In the genomic region with DNA sequence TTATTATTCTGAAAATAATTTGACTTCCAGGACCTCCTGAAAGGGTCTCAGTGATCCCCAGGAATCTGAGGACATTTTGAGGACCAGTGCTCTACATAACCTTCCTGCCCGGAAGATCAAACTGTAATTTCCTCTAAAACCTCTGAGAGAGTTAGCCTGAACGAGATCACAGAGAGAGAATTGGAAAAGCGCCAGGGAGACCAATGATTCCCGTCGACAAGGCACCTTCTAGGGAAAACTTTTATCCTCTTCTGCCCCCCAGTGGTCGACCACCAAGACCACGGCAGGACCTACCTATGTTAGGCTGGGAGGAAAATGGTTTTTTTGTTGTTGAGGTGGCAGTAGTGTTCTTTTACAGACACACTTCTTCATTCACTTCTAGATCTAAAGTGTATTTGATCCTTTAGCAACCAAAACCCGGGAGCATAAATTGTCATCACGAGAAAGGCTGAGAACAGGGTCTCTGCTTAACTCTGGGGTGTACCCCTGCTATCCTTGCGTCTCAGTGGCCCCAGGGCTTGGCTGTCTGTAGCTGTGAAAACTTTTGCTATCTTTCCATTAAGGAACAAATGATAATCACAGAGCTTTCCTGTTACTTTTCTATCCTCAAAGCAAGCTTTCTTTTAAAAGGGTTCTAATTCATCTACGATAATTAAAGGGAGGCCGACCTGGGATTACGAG, we compare ENCODE assay signal across 8 cellular contexts.
DNase-seq lines count a peak whose midpoint lies in the region; ATAC-seq, FAIRE-seq and TF ChIP-seq lines count a peak whose summit lies in the region.

No MANE protein-coding gene starts in this region.

- H3K27ac ChIP-seq in HepG2 (ENCODE audit: extremely low read length, insufficient read depth, low read length), result no peak overlapping the region

- CTCF ChIA-PET in GM10248 (lab: Yijun Ruan, JAX), result interaction anchor here (1.2 kb wide), 1 partner anchor 20 kb away, joined by 3 read pairs; no protein-coding TSS in a partner anchor
- CTCF ChIA-PET in HepG2 (lab: Yijun Ruan, JAX; ENCODE audit: low intra/inter-chr PET ratio, low total read pairs), result interaction anchor here (1.4 to 1.8 kb wide), 2 partner anchors 88 to 152 kb away, joined by 3 to 23 read pairs; no protein-coding TSS in a partner anchor

- 0 out of 2 replicates have a peak, but pooled peaks cover 4% of the 10 kb centered on the region for H3K9me3 ChIP-seq in HepG2 (ENCODE audit: low read length)

- H3K36me3 Mint-ChIP-seq in T-helper 2 cell treated with Interferon-gamma antibody and Interleukin-4, amounts not matched to agents 5 μg/mL and 100 μg/mL, for 36 hours (ENCODE audit: low read depth), result no peaks in the 10 kb centered on the region

- no peaks in the 10 kb centered on the region for H3K79me2 ChIP-seq in HepG2 (ENCODE audit: insufficient read depth, low read length)

- no peak for TF ChIP-seq POLR2A in HepG2 (IDR thresholded peaks at IDR 0.05; ENCODE audit: insufficient read depth in 1 of 2, low read depth in 2 of 2, low read length in 2 of 2)

- H3K9me3 Mint-ChIP-seq in T-helper 2 cell treated with Interferon-gamma antibody and Interleukin-4, amounts not matched to agents 5 μg/mL and 100 μg/mL, for 36 hours, result peaks cover 12% of the 10 kb centered on the region

- H3K4me2 ChIP-seq in HepG2 (ENCODE audit: low read depth, low read length), result no peak overlapping the region

- H4K20me1 ChIP-seq in HepG2 (ENCODE audit: insufficient read depth, low read length), result no peaks in the 10 kb centered on the region

- peak; percentile 56 for FAIRE-seq in HepG2 (lab: Jason Lieb, UNC)

- BruUV-seq in HepG2 (replicated peaks; lab: Mats Ljungman, UMichigan), result no TSS peak

- ATAC-seq in HepG2 (peak; percentile 94), HG03565 (IDR thresholded peaks at IDR 0.05; ENCODE audit: unreplicated experiment) (no peak)

- H3K4me3 Mint-ChIP-seq in T-helper 2 cell treated with Interferon-gamma antibody and Interleukin-4, amounts not matched to agents 5 μg/mL and 100 μg/mL, for 36 hours, result no peak overlapping the region

- no peak overlapping the region for H3K27ac Mint-ChIP-seq in T-helper 2 cell treated with Interferon-gamma antibody and Interleukin-4, amounts not matched to agents 5 μg/mL and 100 μg/mL, for 36 hours

- POLR2A ChIA-PET in GM10248 (lab: Yijun Ruan, JAX) (no interaction called here), HepG2 (lab: Yijun Ruan, JAX) (no interaction called here)

- DNase-seq in GM10248 (ENCODE audit: extremely low spot score) (peak; percentile 57), NCI-H128 (lab: John Stamatoyannopoulos, UW; ENCODE audit: unreplicated experiment) (peak; percentile 80), T1000 (lab: John Stamatoyannopoulos, UW) (peak; percentile 74), dermis blood vessel endothelial cell (peak; percentile 98), HepG2 (ENCODE audit: low spot score) (peak; percentile 80)
- DNase-seq in stimulated activated CD4-positive, alpha-beta T cell treated with anti-CD3 and anti-CD28 coated beads, TNF-alpha, amount 100 ng/mL, for 48 hours (ENCODE audit: low read depth in 3 of 3), result peak; percentile 23 to 37 (median 24)
- DNase-seq in T-helper 2 cell treated with Interferon-gamma antibody and Interleukin-4, amounts not matched to agents 5 μg/mL and 100 μg/mL, for 36 hours (ENCODE audit: low spot score), result no peak

- in situ Hi-C loops in HepG2 (cut with HindIII; ENCODE audit: extremely low pct_ligation_motif_present, low pct_unique_long_range_greater_than_20kb), result loop anchor here (5.0 kb wide), 1 partner anchor 89 kb away; no protein-coding TSS in a partner anchor

- no peak overlapping the region for H3K9ac ChIP-seq in HepG2 (ENCODE audit: insufficient read depth, low read depth, low read length)

- intact Hi-C loops in HepG2 (cut with micrococcal nuclease; ENCODE audit: unreplicated experiment), result loop anchor here (1.0 to 2.0 kb wide), 2 partner anchors 88 to 351 kb away; no protein-coding TSS in a partner anchor

- H3K27me3 Mint-ChIP-seq in T-helper 2 cell treated with Interferon-gamma antibody and Interleukin-4, amounts not matched to agents 5 μg/mL and 100 μg/mL, for 36 hours (ENCODE audit: low read depth), result peaks cover 25% of the 10 kb centered on the region

- peak; percentile 52 for TF ChIP-seq CTCF in GM10248 (IDR thresholded peaks at IDR 0.05; ENCODE audit: control extremely low read depth, extremely low read depth, low read depth, missing control alignments)
- TF ChIP-seq CTCF in HepG2 (CRISPR knock-in tag; IDR thresholded peaks at IDR 0.05), result peak; percentile 86

- TF ChIP-seq EP300 in HepG2 (IDR thresholded peaks at IDR 0.05; ENCODE audit: low read depth in 2 of 2, low read length in 2 of 2) (no peak), HepG2 (CRISPR knock-in tag; IDR thresholded peaks at IDR 0.05; ENCODE audit: borderline replicate concordance) (no peak)

- 0 out of 5 replicates have a peak, but pooled peaks cover 0 to 2% of the 10 kb centered on the region in 2 experiments for H3K27me3 ChIP-seq in HepG2 (ENCODE audit: control insufficient read depth in 1 of 2, insufficient read depth in 2 of 2, low read length in 2 of 2)

- 19% methylated on average over 12 of the region's 13 CpGs for WGBS in HepG2 (ENCODE audit: low lambda C conversion rate)

- no peak overlapping the region for H2AFZ ChIP-seq in HepG2 (ENCODE audit: low read length)

- H3K4me1 Mint-ChIP-seq in T-helper 2 cell treated with Interferon-gamma antibody and Interleukin-4, amounts not matched to agents 5 μg/mL and 100 μg/mL, for 36 hours (ENCODE audit: low read depth), result no peaks in the 10 kb centered on the region

- no peak overlapping the region for H3K4me3 ChIP-seq in HepG2 (replicated peaks in 1 of 3; ENCODE audit: insufficient read depth in 1 of 3, low read depth in 2 of 3, low read length in 3 of 3)

- no peaks in the 10 kb centered on the region for H3K4me1 ChIP-seq in HepG2 (ENCODE audit: insufficient read depth, low read length)

- peak; percentile 74 for TF ChIP-seq RAD21 in HepG2 (CRISPR knock-in tag; IDR thresholded peaks at IDR 0.05)

- no peaks in the 10 kb centered on the region for H3K36me3 ChIP-seq in HepG2 (replicated peaks in 1 of 2; ENCODE audit: control insufficient read depth in 1 of 2, insufficient read depth in 2 of 2, low read length in 2 of 2)

TF ChIP-seq in HepG2, 621 proteins besides CTCF, POLR2A, EP300 and RAD21 (continues in another document):
- TF ChIP-seq ARNTL (CRISPR knock-in tag; IDR thresholded peaks at IDR 0.05) (no peak), ZNF788 (CRISPR knock-in tag; IDR thresholded peaks at IDR 0.05; ENCODE audit: borderline replicate concordance) (no peak), ZNF430 (CRISPR knock-in tag; IDR thresholded peaks at IDR 0.05) (no peak), ZNF574 (CRISPR knock-in tag; IDR thresholded peaks at IDR 0.05) (0 out of 2 replicates have a peak, but pooled peaks have one; percentile 28), ZHX1 (CRISPR knock-in tag; IDR thresholded peaks at IDR 0.05; ENCODE audit: low read depth) (no peak)
- TF ChIP-seq, protein P1, sequence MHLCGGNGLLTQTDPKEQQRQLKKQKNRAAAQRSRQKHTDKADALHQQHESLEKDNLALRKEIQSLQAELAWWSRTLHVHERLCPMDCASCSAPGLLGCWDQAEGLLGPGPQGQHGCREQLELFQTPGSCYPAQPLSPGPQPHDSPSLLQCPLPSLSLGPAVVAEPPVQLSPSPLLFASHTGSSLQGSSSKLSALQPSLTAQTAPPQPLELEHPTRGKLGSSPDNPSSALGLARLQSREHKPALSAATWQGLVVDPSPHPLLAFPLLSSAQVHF (CRISPR knock-in tag; IDR thresholded peaks at IDR 0.05), result no peak
- TF ChIP-seq, protein P2, sequence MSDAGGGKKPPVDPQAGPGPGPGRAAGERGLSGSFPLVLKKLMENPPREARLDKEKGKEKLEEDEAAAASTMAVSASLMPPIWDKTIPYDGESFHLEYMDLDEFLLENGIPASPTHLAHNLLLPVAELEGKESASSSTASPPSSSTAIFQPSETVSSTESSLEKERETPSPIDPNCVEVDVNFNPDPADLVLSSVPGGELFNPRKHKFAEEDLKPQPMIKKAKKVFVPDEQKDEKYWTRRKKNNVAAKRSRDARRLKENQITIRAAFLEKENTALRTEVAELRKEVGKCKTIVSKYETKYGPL (CRISPR knock-in tag; IDR thresholded peaks at IDR 0.05), result no peak
